9 cellular contexts compared by ENCODE assay signal in the genomic region with DNA sequence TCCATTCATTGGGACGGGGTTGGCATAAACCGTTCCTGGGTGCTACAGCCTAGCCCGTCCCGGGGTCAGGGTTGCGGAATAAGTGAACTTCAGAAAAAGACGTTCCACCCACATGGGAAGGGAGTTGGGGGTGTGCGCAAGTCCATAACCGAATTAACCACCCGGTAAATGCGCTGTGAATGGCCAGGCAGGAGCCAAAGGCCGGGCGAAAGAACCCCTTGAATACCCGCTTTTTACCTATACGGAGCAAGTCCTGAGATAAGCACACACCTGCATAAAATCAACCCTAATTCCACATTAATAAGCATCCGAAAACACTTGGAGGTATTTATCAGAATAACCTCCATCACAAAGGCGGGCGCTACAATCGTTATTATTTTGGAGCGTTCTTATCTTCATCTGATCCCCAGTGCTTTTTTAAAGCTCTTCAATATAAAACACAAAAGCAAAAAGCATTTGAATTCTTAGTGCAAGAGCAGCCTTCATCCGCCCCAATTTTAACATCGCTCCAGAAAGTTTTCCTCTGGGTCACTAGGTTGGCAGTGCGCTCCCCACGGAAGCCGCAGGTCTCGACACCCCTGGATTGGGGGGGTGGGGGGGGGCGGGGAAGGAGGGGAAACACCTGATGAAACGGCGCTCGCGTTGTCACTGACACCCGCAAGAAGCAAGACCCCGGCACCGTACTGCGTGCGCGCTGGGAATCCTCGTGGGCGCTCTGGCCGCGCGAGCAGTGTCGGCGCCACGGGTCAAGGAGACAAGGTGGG. TPM values are rescaled to one million over a fixed set of nuclear protein-coding genes. Genes with fewer than 3 reads are reported as not detected.
A peak's percentile ranks its signal among the peaks of the same experiment; 100 is the strongest.
DNase-seq lines count a peak whose midpoint lies in the region; TF ChIP-seq lines count a peak whose summit lies in the region.
"Had no signal": no experiment of that assay in that cellular context is flagged by ENCODE, and none has a peak within 500 bp of the region (broad histone marks: within the 10 kb centered on the region; RNA-seq: fewer than 3 reads in every experiment).

No MANE protein-coding gene starts in this region.

- peaks cover 7% of the 10 kb centered on the region for H3K9me3 Mint-ChIP-seq in glutamatergic neuron (ENCODE audit: unreplicated experiment)

- peaks cover 15% of the 10 kb centered on the region for H3K4me1 Mint-ChIP-seq in glutamatergic neuron (ENCODE audit: low read depth, unreplicated experiment)

- no peak overlapping the region for H3K27ac Mint-ChIP-seq in glutamatergic neuron (ENCODE audit: unreplicated experiment)

- DNase-seq in NCI-H2107 treated with DMSO at 0.1 percent for 48 hours (lab: John Stamatoyannopoulos, UW; ENCODE audit: unreplicated experiment) (peak; percentile 21), NCI-H2107 (lab: John Stamatoyannopoulos, UW) (no peak), SK-MEL-5 (ENCODE audit: low read depth, low spot score) (peak; percentile 18), glutamatergic neuron (no peak), NCI-H1048 (lab: John Stamatoyannopoulos, UW) (no peak)
- DNase-seq in effector CD8-positive, alpha-beta T cell (lab: John Stamatoyannopoulos, UW), result no peak
- DNase-seq in activated effector memory CD4-positive, alpha-beta T cell treated with anti-CD3 and anti-CD28 coated beads, Interleukin-2, amount 50 U/mL, for 16 hours, result no peak
- DNase-seq: DND-41 had no signal

- in situ Hi-C loops in SK-MEL-5 (cut with HindIII; ENCODE audit: low pct_unique_long_range_greater_than_20kb, low sequenced_read_pairs), result no loop called here

- peaks cover 23% of the 10 kb centered on the region for H3K27me3 Mint-ChIP-seq in glutamatergic neuron (ENCODE audit: unreplicated experiment)

- no peaks in the 10 kb centered on the region for H3K36me3 Mint-ChIP-seq in glutamatergic neuron (ENCODE audit: unreplicated experiment)

- H3K27ac ChIP-seq in skin epidermis, result peak overlapping the region in 2 of 21 experiments; percentile 26 to 50

- H3K4me3 Mint-ChIP-seq in glutamatergic neuron (ENCODE audit: unreplicated experiment), result peak overlapping the region; percentile 96

- no peak for TF ChIP-seq CTCF in glutamatergic neuron (IDR thresholded peaks at IDR 0.05; ENCODE audit: partially characterized antibody, unreplicated experiment)

- H3K4me3 ChIP-seq in skin epidermis, result peak overlapping the region; percentile 61 to 93 (median 80)

RNA-seq across cellular contexts. Expression of gene SATB2, which starts 1.2 kb away (rescaled TPM):
- 5.6 and 7.4 TPM in 2 replicates for total RNA-seq in SK-MEL-5 (2014; rRNA removed; shearing (Covaris generic))
- polyA plus RNA-seq in SK-MEL-5 (2015; cell fraction: cytosol; rRNA removed), result 10.4 and 18.5 TPM in 2 replicates
- 14.3 and 17.6 TPM in 2 replicates for polyA plus RNA-seq in SK-MEL-5 (2015; cell fraction: nucleus; rRNA removed)
- total RNA-seq in glutamatergic neuron (ENCODE audit: unreplicated experiment), result 20.8 TPM

Comparison
In these comparisons a context has a peak if more than half of its experiments do, and no peak if none do; other contexts are left out.
1. DNase-seq: peak in NCI-H2107 treated with DMSO at 0.1 percent for 48 hours (single experiment) and SK-MEL-5 (single experiment); none in NCI-H2107 (single experiment), glutamatergic neuron (single experiment), NCI-H1048 (single experiment), effector CD8-positive, alpha-beta T cell (single experiment) and activated effector memory CD4-positive, alpha-beta T cell treated with anti-CD3 and anti-CD28 coated beads, Interleukin-2, amount 50 U/mL, for 16 hours (single experiment).